Comparison of ENCODE assay signal across 14 cellular contexts in genomic region chr2:127651987-127652550, GRCh38. TPM values are rescaled to one million over a fixed set of nuclear protein-coding genes. Genes with fewer than 3 reads are reported as not detected.
A peak's percentile ranks its signal among the peaks of the same experiment; 100 is the strongest.
DNase-seq lines count a peak whose midpoint lies in the region; ATAC-seq, FAIRE-seq and TF ChIP-seq lines count a peak whose summit lies in the region.
"Had no signal": no experiment of that assay in that cellular context is flagged by ENCODE, and none has a peak within 500 bp of the region (broad histone marks: within the 10 kb centered on the region; RNA-seq: fewer than 3 reads in every experiment).

No MANE protein-coding gene starts in this region.

- peak overlapping the region; percentile 56 for H3K27ac ChIP-seq in KOPT-K1 (ENCODE audit: low read depth, low read length, poor library complexity, severe bottlenecking)
- peak overlapping the region; percentile 88 to 93 (median 92) for H3K27ac ChIP-seq in esophagus muscularis mucosa (replicated peaks in 1 of 4)
- H3K27ac ChIP-seq in right lobe of liver = no peak overlapping the region

- H3K36me3 ChIP-seq in KOPT-K1 (ENCODE audit: insufficient read depth, low read length) = no peaks in the 10 kb centered on the region
- peaks cover 0 to 65% (median 58%) of the 10 kb centered on the region in 4 donors for H3K36me3 ChIP-seq in esophagus muscularis mucosa
- H3K36me3 ChIP-seq in right lobe of liver = peaks cover 0 to 18% (median 5%) of the 10 kb centered on the region in 4 donors

- no peaks in the 10 kb centered on the region for H3K9me3 Mint-ChIP-seq in stimulated activated memory B cell treated with anti-CD40 and anti-IgM and Interleukin-4, amounts not matched to agents 10 μg/mL and 1 μg/mL and 100 μg/mL, for 72 hours
- H3K9me3 Mint-ChIP-seq: activated naive CD8-positive, alpha-beta T cell treated with anti-CD3 and anti-CD28 coated beads, Interleukin-2, amount 50 U/mL, for 24 hours had no signal

- peak; percentile 6 to 24 (median 15) for ATAC-seq in right lobe of liver
- ATAC-seq in stimulated activated memory B cell treated with anti-CD40 and anti-IgM and Interleukin-4, amounts not matched to agents 10 μg/mL and 1 μg/mL and 100 μg/mL, for 72 hours = no peak
- ATAC-seq: activated naive CD8-positive, alpha-beta T cell treated with anti-CD3 and anti-CD28 coated beads, Interleukin-2, amount 50 U/mL, for 24 hours; HCT116 had no signal

- H3K9me3 ChIP-seq in KOPT-K1 (ENCODE audit: insufficient read depth, low read length, poor library complexity, severe bottlenecking) (no peaks in the 10 kb centered on the region), esophagus muscularis mucosa (no peaks in the 10 kb centered on the region), right lobe of liver (no peaks in the 10 kb centered on the region)

- peak overlapping the region; percentile 54 for H3K27ac Mint-ChIP-seq in stimulated activated memory B cell treated with anti-CD40 and anti-IgM and Interleukin-4, amounts not matched to agents 10 μg/mL and 1 μg/mL and 100 μg/mL, for 72 hours
- H3K27ac Mint-ChIP-seq: activated naive CD8-positive, alpha-beta T cell treated with anti-CD3 and anti-CD28 coated beads, Interleukin-2, amount 50 U/mL, for 24 hours had no signal

- peaks cover 61% of the 10 kb centered on the region for H3K4me1 Mint-ChIP-seq in stimulated activated memory B cell treated with anti-CD40 and anti-IgM and Interleukin-4, amounts not matched to agents 10 μg/mL and 1 μg/mL and 100 μg/mL, for 72 hours

- H3K27me3 ChIP-seq in esophagus muscularis mucosa = no peaks in the 10 kb centered on the region
- no peaks in the 10 kb centered on the region for H3K27me3 ChIP-seq in right lobe of liver

- no peaks in the 10 kb centered on the region for H3K36me3 Mint-ChIP-seq in stimulated activated memory B cell treated with anti-CD40 and anti-IgM and Interleukin-4, amounts not matched to agents 10 μg/mL and 1 μg/mL and 100 μg/mL, for 72 hours
- H3K36me3 Mint-ChIP-seq: CD4-positive, CD25-positive, alpha-beta regulatory T cell had no signal

- peak; percentile 23 for TF ChIP-seq EP300 in esophagus muscularis mucosa (IDR thresholded peaks at IDR 0.05)

- TF ChIP-seq POLR2A in esophagus muscularis mucosa (IDR thresholded peaks at IDR 0.05; ENCODE audit: low read depth) (no peak), right lobe of liver (IDR thresholded peaks at IDR 0.05) (no peak)

- TF ChIP-seq CTCF in esophagus muscularis mucosa (IDR thresholded peaks at IDR 0.05) = no peak
- no peak for TF ChIP-seq CTCF in right lobe of liver (IDR thresholded peaks at IDR 0.05)

- peaks cover 7% of the 10 kb centered on the region for H3K27me3 Mint-ChIP-seq in stimulated activated memory B cell treated with anti-CD40 and anti-IgM and Interleukin-4, amounts not matched to agents 10 μg/mL and 1 μg/mL and 100 μg/mL, for 72 hours
- H3K27me3 Mint-ChIP-seq: activated naive CD8-positive, alpha-beta T cell treated with anti-CD3 and anti-CD28 coated beads, Interleukin-2, amount 50 U/mL, for 24 hours had no signal

- no peak overlapping the region for H3K4me3 Mint-ChIP-seq in stimulated activated memory B cell treated with anti-CD40 and anti-IgM and Interleukin-4, amounts not matched to agents 10 μg/mL and 1 μg/mL and 100 μg/mL, for 72 hours
- H3K4me3 Mint-ChIP-seq: activated naive CD8-positive, alpha-beta T cell treated with anti-CD3 and anti-CD28 coated beads, Interleukin-2, amount 50 U/mL, for 24 hours; CD4-positive, CD25-positive, alpha-beta regulatory T cell had no signal

- H3K4me3 ChIP-seq in esophagus muscularis mucosa = no peak overlapping the region
- H3K4me3 ChIP-seq in right lobe of liver = no peak overlapping the region

- H3K4me1 ChIP-seq in esophagus muscularis mucosa = peaks cover 98 to 100% (median 99%) of the 10 kb centered on the region in 4 donors
- H3K4me1 ChIP-seq in right lobe of liver = peaks cover 0 to 10% (median 0%) of the 10 kb centered on the region in 4 donors

- DNase-seq in esophagus muscularis mucosa (ENCODE audit: extremely low spot score) (no peak), right lobe of liver (peak in 2 of 3 donors; percentile 32 to 50), NCI-H524 treated with DMSO at 0.1 percent for 48 hours (lab: John Stamatoyannopoulos, UW) (no peak), urothelium cell line (ENCODE audit: low spot score) (no peak), T1000 (lab: John Stamatoyannopoulos, UW) (no peak)
- no peak for DNase-seq in stimulated activated CD4-positive, alpha-beta T cell treated with anti-CD3 and anti-CD28 coated beads, Interleukin-4, amount 100 ng/mL, for 1 hour
- DNase-seq: activated naive CD8-positive, alpha-beta T cell treated with anti-CD3 and anti-CD28 coated beads, Interleukin-2, amount 50 U/mL, for 24 hours; CD4-positive, CD25-positive, alpha-beta regulatory T cell had no signal

- 29% methylated on average over 11 of the region's 14 CpGs for WGBS in esophagus muscularis mucosa
- 70% methylated on average over 12 of the region's 14 CpGs for WGBS in right lobe of liver (ENCODE audit: insufficient coverage, low coverage, low lambda C conversion rate, missing lambda C conversion rate)

- no peak for FAIRE-seq in urothelium cell line (lab: Jason Lieb, UNC)
- FAIRE-seq: GM19239, keratinocyte had no signal

- intact Hi-C loops in esophagus muscularis mucosa (cut with DNase I) = loop anchor here (5.0 to 10.0 kb wide), 2 partner anchors 40 to 137 kb away; no protein-coding TSS in a partner anchor
- intact Hi-C loops in right lobe of liver (cut with DNase I) = no loop called here

RNA-seq across cellular contexts. Expression of gene GPR17, which starts 6.1 kb away (rescaled TPM):
- total RNA-seq in esophagus muscularis mucosa (under 1 TPM in 1 of 4 donors, not detected in 3; 0.40 TPM), right lobe of liver (not detected)
- total RNA-seq: CD4-positive, CD25-positive, alpha-beta regulatory T cell; NCI-H460 had no signal

RNA-seq across cellular contexts. Expression of gene LIMS2, which starts 23.3 kb away (rescaled TPM):
- total RNA-seq in esophagus muscularis mucosa = 100 to 1,000 TPM in 3 of 4 donors, 10 to 100 TPM in 1; 99.2 to 342 (median 175) TPM
- total RNA-seq in right lobe of liver = 10 to 100 TPM in 5 of 6 experiments, 1 to 10 TPM in 1; 6.6 to 37.7 (median 19.5) TPM
- total RNA-seq: NCI-H460 had no signal

RNA-seq across cellular contexts. Expression of gene SFT2D3, which starts 49.2 kb away (rescaled TPM):
- total RNA-seq in esophagus muscularis mucosa (10 to 100 TPM in 1 of 4 donors, 1 to 10 TPM in 3; 5.8 to 11.8 (median 9.4) TPM), right lobe of liver (1 to 10 TPM; 1.6 to 4.7 (median 3.4) TPM)

Comparison
In these comparisons a context has a peak if more than half of its experiments do, and no peak if none do; other contexts are left out.
1. H3K27ac ChIP-seq: peak in KOPT-K1 (single experiment) and esophagus muscularis mucosa (4 of 4); none in right lobe of liver (0 of 3).
2. DNase-seq: peak in right lobe of liver (2 of 3); none in esophagus muscularis mucosa (single experiment), NCI-H524 treated with DMSO at 0.1 percent for 48 hours (single experiment), urothelium cell line (single experiment), T1000 (single experiment) and stimulated activated CD4-positive, alpha-beta T cell treated with anti-CD3 and anti-CD28 coated beads, Interleukin-4, amount 100 ng/mL, for 1 hour (single experiment).